In genomic region chr6:144094731-144095133, GRCh38 we compare ENCODE assay signal across 8 cellular contexts. TPM values are rescaled to one million over a fixed set of nuclear protein-coding genes. Genes with fewer than 3 reads are reported as not detected.
DNase-seq lines count a peak whose midpoint lies in the region; ATAC-seq and TF ChIP-seq lines count a peak whose summit lies in the region.

No MANE protein-coding gene starts in this region.

- H3K9me2 ChIP-seq in SU-DHL-6 (replicated peaks; ENCODE audit: insufficient read depth, low read length): no peaks in the 10 kb centered on the region

- H3K36me3 ChIP-seq in SU-DHL-6 (ENCODE audit: low read length): no peaks in the 10 kb centered on the region
- no peaks in the 10 kb centered on the region for H3K36me3 ChIP-seq in gastrocnemius medialis

- H3K27me3 ChIP-seq in SU-DHL-6 (ENCODE audit: low read length) (no peaks in the 10 kb centered on the region), foreskin keratinocyte (no peaks in the 10 kb centered on the region), gastrocnemius medialis (no peaks in the 10 kb centered on the region)

- intact Hi-C loops in gastrocnemius medialis (cut with DNase I; ENCODE audit: low total_unique reads): loop anchor here (2.0 kb wide), 2 partner anchors 30 to 192 kb away; no protein-coding TSS in a partner anchor

- H3K27ac ChIP-seq in SU-DHL-6 (ENCODE audit: low read depth, low read length) (no peak overlapping the region), foreskin keratinocyte (peak overlapping the region; percentile 65), gastrocnemius medialis (peak overlapping the region; percentile 72 to 91 (median 80))

- peak overlapping the region; percentile 83 for H3K9ac ChIP-seq in SU-DHL-6 (ENCODE audit: low read length)

- peak overlapping the region; percentile 100 for H3K4me3 ChIP-seq in AG04449 (ENCODE audit: low read depth, low read length)
- H3K4me3 ChIP-seq in SU-DHL-6 (ENCODE audit: insufficient read depth, low read length, poor library complexity, severe bottlenecking): peak overlapping the region; percentile 92
- H3K4me3 ChIP-seq in gastrocnemius medialis: peak overlapping the region; percentile 65 to 93 (median 84)

- ATAC-seq in GM21528 (IDR thresholded peaks at IDR 0.05; ENCODE audit: low FRiP score, unreplicated experiment) (peak; percentile 3), foreskin keratinocyte (no peak), gastrocnemius medialis (peak; percentile 0 to 2), GM19455 (IDR thresholded peaks at IDR 0.05; ENCODE audit: unreplicated experiment) (no peak)

- peaks cover 8% of the 10 kb centered on the region for H3K4me1 ChIP-seq in foreskin keratinocyte
- peaks cover 17 to 21% of the 10 kb centered on the region in 2 donors for H3K4me1 ChIP-seq in gastrocnemius medialis

- CTCF ChIA-PET in AG04449 (lab: Yijun Ruan, JAX): interaction anchor here (1.6 to 3.0 kb wide), 3 partner anchors 10 to 519 kb away, joined by 4 to 9 read pairs (median 5); no protein-coding TSS in a partner anchor

- TF ChIP-seq POLR2A in gastrocnemius medialis (IDR thresholded peaks at IDR 0.05): no peak

- peaks cover 27% of the 10 kb centered on the region for H3K79me2 ChIP-seq in SU-DHL-6 (ENCODE audit: insufficient read depth, low read length)

- 0 out of 2 replicates have a peak, but pooled peaks cover 6% of the 10 kb centered on the region for H3F3A ChIP-seq in SU-DHL-6 (ENCODE audit: insufficient read depth)

- H3K4me2 ChIP-seq in SU-DHL-6 (ENCODE audit: low read depth, low read length, poor library complexity, severe bottlenecking): peak overlapping the region; percentile 88

- H2AFZ ChIP-seq in SU-DHL-6 (ENCODE audit: low read depth, low read length, severe bottlenecking): peak overlapping the region; percentile 36

- no peak for DNase-seq in AG04449 (ENCODE audit: low read depth, low spot score)
- peak in 1 of 2 donors; percentile 1 for DNase-seq in foreskin keratinocyte
- DNase-seq in gastrocnemius medialis: no peak
- DNase-seq in kidney tubule cell (ENCODE audit: low spot score): no peak
- DNase-seq in globus pallidus (ENCODE audit: low spot score): no peak

- POLR2A ChIA-PET in AG04449 (lab: Yijun Ruan, JAX): interaction anchor here (1.0 kb wide), 1 partner anchor 9 kb away, joined by 7 read pairs; no protein-coding TSS in a partner anchor

- no peaks in the 10 kb centered on the region; the same call in 1 of the 2 replicates for H4K20me1 ChIP-seq in SU-DHL-6 (ENCODE audit: low read depth, low read length)

- H3K9me3 ChIP-seq in SU-DHL-6 (ENCODE audit: insufficient read depth, low read length) (no peaks in the 10 kb centered on the region), gastrocnemius medialis (no peaks in the 10 kb centered on the region)

- in situ Hi-C loops in gastrocnemius medialis (cut with MboI; ENCODE audit: low sequenced_read_pairs in 4 of 4): no loop called here

- TF ChIP-seq CTCF in AG04449 (IDR thresholded peaks at IDR 0.05; ENCODE audit: insufficient read depth, low read length, missing control alignments) (no peak), SU-DHL-6 (IDR thresholded peaks at IDR 0.05; ENCODE audit: insufficient read depth, low read length, poor library complexity, severe bottlenecking) (no peak), foreskin keratinocyte (conservative IDR thresholded peaks at IDR 0.05) (no peak), gastrocnemius medialis (IDR thresholded peaks at IDR 0.05 in 4 of 5, conservative IDR thresholded peaks at IDR 0.05 in 1 of 5) (no peak)

RNA-seq across cellular contexts. Expression of gene SF3B5, which starts 0.6 kb away (rescaled TPM):
- total RNA-seq in foreskin keratinocyte (161 and 165 TPM in 2 replicates), gastrocnemius medialis (100 to 1,000 TPM; 168 to 188 (median 186) TPM)
- 250 and 269 TPM in 2 replicates for polyA plus RNA-seq in foreskin keratinocyte

RNA-seq across cellular contexts. Expression of gene STX11, which starts 55.6 kb away (rescaled TPM):
- 0.25 and 0.31 TPM in 2 replicates for total RNA-seq in foreskin keratinocyte
- 0.17 and 0.21 TPM in 2 replicates for polyA plus RNA-seq in foreskin keratinocyte
- total RNA-seq in gastrocnemius medialis: 1 to 10 TPM; 2.0 to 5.2 (median 4.3) TPM

Comparison
In these comparisons a context has a peak if more than half of its experiments do, and no peak if none do; other contexts are left out.
1. ATAC-seq: peak in GM21528 (single experiment) and gastrocnemius medialis (2 of 2); none in foreskin keratinocyte (single experiment) and GM19455 (single experiment).
2. Peak in every context shown above with its lines, with median percentiles within 50 percentile points of each other: H3K4me3 ChIP-seq.